In the genomic region with DNA sequence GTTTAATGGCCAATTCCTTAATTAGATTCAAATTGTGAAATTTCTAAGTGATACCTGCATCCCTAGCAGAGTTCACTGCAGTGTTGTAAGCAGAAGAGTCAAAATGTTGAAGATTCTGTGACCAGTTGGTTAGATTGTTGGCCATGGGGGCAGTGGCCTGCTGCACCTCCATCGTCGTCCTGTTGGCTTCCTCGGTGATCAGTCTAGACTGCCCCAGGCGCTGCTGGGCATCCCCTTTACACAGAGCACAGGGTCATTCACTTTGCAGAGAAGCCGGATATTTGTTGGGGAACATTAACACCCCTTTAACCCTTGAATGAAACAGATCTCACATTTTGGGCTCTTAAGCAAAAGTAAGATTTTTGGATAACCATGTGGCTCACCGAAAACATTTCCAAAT, we compare ENCODE assay signal across 1 cellular context.
TF ChIP-seq lines count a peak whose summit lies in the region.

No MANE protein-coding gene starts in this region.

TF ChIP-seq in IMR-90, 13 proteins besides CTCF, POLR2A, EP300 and RAD21:
- no peak for TF ChIP-seq RCOR1 (IDR thresholded peaks at IDR 0.05; ENCODE audit: insufficient replicate concordance, low read length)
- no peak for TF ChIP-seq FOS (IDR thresholded peaks at IDR 0.05; ENCODE audit: low read depth, low read length)
- TF ChIP-seq MAFK (IDR thresholded peaks at IDR 0.05; ENCODE audit: low read depth, low read length) = no peak
- no peak for TF ChIP-seq RFX5 (IDR thresholded peaks at IDR 0.05; ENCODE audit: low read depth, low read length)
- no peak for TF ChIP-seq BHLHE40 (IDR thresholded peaks at IDR 0.05; ENCODE audit: low read depth, low read length)
- TF ChIP-seq NFE2L2 (IDR thresholded peaks at IDR 0.05; ENCODE audit: low read depth, low read length) = no peak
- no peak for TF ChIP-seq CHD1 (IDR thresholded peaks at IDR 0.05; ENCODE audit: low read depth, low read length)
- TF ChIP-seq, protein P1, sequence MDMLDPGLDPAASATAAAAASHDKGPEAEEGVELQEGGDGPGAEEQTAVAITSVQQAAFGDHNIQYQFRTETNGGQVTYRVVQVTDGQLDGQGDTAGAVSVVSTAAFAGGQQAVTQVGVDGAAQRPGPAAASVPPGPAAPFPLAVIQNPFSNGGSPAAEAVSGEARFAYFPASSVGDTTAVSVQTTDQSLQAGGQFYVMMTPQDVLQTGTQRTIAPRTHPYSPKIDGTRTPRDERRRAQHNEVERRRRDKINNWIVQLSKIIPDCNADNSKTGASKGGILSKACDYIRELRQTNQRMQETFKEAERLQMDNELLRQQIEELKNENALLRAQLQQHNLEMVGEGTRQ (IDR thresholded peaks at IDR 0.05; ENCODE audit: low read depth, low read length) = no peak
- no peak for TF ChIP-seq MXI1 (IDR thresholded peaks at IDR 0.05; ENCODE audit: borderline replicate concordance, low read depth, low read length)
- no peak for TF ChIP-seq SMC3 (IDR thresholded peaks at IDR 0.05; ENCODE audit: low read depth, low read length)
